Comparison of ENCODE assay signal across 1 cellular context in the genomic region with DNA sequence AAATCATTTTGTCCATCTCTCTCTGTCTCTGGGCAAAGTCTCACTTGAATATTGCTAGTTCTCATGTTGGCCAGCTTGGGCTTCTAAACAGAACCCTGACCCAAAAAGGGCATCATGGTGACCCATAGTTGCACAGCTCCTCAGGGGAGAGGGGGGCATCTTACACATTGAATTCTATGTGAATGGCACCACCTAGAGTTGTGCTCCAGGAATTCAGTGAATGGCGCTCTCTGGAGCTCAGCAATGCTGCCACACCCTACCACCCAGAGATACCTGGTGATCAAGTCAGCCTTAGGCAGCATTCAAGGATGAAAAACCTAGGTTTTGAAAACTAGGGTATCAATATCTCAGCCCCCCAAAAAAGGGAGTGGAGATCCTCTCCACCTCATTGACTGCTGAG.
TF ChIP-seq lines count a peak whose summit lies in the region.

No MANE protein-coding gene starts in this region.

TF ChIP-seq in HCT116, 20 proteins besides CTCF, POLR2A, EP300 and RAD21 (continued from another document):
- TF ChIP-seq, protein P1, sequence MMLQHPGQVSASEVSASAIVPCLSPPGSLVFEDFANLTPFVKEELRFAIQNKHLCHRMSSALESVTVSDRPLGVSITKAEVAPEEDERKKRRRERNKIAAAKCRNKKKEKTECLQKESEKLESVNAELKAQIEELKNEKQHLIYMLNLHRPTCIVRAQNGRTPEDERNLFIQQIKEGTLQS (IDR thresholded peaks at IDR 0.05) = no peak
- TF ChIP-seq, protein P2, sequence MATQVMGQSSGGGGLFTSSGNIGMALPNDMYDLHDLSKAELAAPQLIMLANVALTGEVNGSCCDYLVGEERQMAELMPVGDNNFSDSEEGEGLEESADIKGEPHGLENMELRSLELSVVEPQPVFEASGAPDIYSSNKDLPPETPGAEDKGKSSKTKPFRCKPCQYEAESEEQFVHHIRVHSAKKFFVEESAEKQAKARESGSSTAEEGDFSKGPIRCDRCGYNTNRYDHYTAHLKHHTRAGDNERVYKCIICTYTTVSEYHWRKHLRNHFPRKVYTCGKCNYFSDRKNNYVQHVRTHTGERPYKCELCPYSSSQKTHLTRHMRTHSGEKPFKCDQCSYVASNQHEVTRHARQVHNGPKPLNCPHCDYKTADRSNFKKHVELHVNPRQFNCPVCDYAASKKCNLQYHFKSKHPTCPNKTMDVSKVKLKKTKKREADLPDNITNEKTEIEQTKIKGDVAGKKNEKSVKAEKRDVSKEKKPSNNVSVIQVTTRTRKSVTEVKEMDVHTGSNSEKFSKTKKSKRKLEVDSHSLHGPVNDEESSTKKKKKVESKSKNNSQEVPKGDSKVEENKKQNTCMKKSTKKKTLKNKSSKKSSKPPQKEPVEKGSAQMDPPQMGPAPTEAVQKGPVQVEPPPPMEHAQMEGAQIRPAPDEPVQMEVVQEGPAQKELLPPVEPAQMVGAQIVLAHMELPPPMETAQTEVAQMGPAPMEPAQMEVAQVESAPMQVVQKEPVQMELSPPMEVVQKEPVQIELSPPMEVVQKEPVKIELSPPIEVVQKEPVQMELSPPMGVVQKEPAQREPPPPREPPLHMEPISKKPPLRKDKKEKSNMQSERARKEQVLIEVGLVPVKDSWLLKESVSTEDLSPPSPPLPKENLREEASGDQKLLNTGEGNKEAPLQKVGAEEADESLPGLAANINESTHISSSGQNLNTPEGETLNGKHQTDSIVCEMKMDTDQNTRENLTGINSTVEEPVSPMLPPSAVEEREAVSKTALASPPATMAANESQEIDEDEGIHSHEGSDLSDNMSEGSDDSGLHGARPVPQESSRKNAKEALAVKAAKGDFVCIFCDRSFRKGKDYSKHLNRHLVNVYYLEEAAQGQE (IDR thresholded peaks at IDR 0.05; ENCODE audit: low read depth) = no peak
- TF ChIP-seq TCF7L2 (IDR thresholded peaks at IDR 0.05; ENCODE audit: borderline replicate concordance, extremely low read depth, insufficient read depth, insufficient read length) = no peak
- TF ChIP-seq EGR1 (IDR thresholded peaks at IDR 0.05; ENCODE audit: low read depth) = no peak
- TF ChIP-seq CBX3 (IDR thresholded peaks at IDR 0.05; ENCODE audit: low read depth) = no peak
- TF ChIP-seq ZNF274 (IDR thresholded peaks at IDR 0.05; ENCODE audit: low read depth, low read length) = no peak
- no peak for TF ChIP-seq YY1 (IDR thresholded peaks at IDR 0.05; ENCODE audit: extremely low read depth, insufficient replicate concordance, low read depth, low read length)
- TF ChIP-seq, protein P3, sequence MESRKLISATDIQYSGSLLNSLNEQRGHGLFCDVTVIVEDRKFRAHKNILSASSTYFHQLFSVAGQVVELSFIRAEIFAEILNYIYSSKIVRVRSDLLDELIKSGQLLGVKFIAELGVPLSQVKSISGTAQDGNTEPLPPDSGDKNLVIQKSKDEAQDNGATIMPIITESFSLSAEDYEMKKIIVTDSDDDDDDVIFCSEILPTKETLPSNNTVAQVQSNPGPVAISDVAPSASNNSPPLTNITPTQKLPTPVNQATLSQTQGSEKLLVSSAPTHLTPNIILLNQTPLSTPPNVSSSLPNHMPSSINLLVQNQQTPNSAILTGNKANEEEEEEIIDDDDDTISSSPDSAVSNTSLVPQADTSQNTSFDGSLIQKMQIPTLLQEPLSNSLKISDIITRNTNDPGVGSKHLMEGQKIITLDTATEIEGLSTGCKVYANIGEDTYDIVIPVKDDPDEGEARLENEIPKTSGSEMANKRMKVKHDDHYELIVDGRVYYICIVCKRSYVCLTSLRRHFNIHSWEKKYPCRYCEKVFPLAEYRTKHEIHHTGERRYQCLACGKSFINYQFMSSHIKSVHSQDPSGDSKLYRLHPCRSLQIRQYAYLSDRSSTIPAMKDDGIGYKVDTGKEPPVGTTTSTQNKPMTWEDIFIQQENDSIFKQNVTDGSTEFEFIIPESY (IDR thresholded peaks at IDR 0.05; ENCODE audit: extremely low read depth, insufficient replicate concordance, low read length) = no peak
- TF ChIP-seq CEBPB (IDR thresholded peaks at IDR 0.05; ENCODE audit: low read depth) = no peak
- TF ChIP-seq SP1 (IDR thresholded peaks at IDR 0.05; ENCODE audit: low read depth) = no peak
- no peak for TF ChIP-seq JUND (IDR thresholded peaks at IDR 0.05)
- no peak for TF ChIP-seq EZH2 (IDR thresholded peaks at IDR 0.05)
- TF ChIP-seq, protein P4, sequence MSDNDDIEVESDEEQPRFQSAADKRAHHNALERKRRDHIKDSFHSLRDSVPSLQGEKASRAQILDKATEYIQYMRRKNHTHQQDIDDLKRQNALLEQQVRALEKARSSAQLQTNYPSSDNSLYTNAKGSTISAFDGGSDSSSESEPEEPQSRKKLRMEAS (IDR thresholded peaks at IDR 0.05) = no peak
- no peak for TF ChIP-seq EZH2phosphoT487 (IDR thresholded peaks at IDR 0.05; ENCODE audit: borderline replicate concordance)
- no peak for TF ChIP-seq FOSL1 (IDR thresholded peaks at IDR 0.05; ENCODE audit: low read depth)
- TF ChIP-seq SRF (IDR thresholded peaks at IDR 0.05; ENCODE audit: low read depth) = no peak
- TF ChIP-seq SIN3A (IDR thresholded peaks at IDR 0.05; ENCODE audit: low read depth) = no peak
- TF ChIP-seq ELF1 (IDR thresholded peaks at IDR 0.05; ENCODE audit: borderline replicate concordance, low read depth) = no peak
- no peak for TF ChIP-seq ZFX (IDR thresholded peaks at IDR 0.05)
